Comparison of ENCODE assay signal across 34 cellular contexts in genomic region chr22:38817196-38817595, GRCh38.
"Had no signal": no experiment of that assay in that cellular context is flagged by ENCODE, and none has a peak within 500 bp of the region (broad histone marks: within the 10 kb centered on the region; RNA-seq: fewer than 3 reads in every experiment).

No MANE protein-coding gene starts in this region.

- H3K4me3 ChIP-seq: MG63 had no signal

- H3K4me2 ChIP-seq: KMS-11 had no signal

- H3K36me3 ChIP-seq: MG63 had no signal

- H3K27ac ChIP-seq: KMS-11 had no signal

- H3K9me3 ChIP-seq: MG63 had no signal

- DNase-seq: Karpas-422, Kasumi-1, KG1, MG63, MM.1S, MV-4-11, NCI-H1048, NCI-H1092, NCI-H1105, NCI-H1105 treated with DMSO at 0.1 percent for 48 hours, NCI-H1417, NCI-H1417 treated with DMSO at 0.1 percent for 48 hours, NCI-H1436, NCI-H1436 treated with DMSO at 0.1 percent for 48 hours, NCI-H146, NCI-H1694, NCI-H1694 treated with DMSO at 0.1 percent for 48 hours, NCI-H187, NCI-H187 treated with DMSO at 0.1 percent for 48 hours, NCI-H1930, NCI-H2029, NCI-H2029 treated with DMSO at 0.1 percent for 48 hours, NCI-H2081, NCI-H2081 treated with DMSO at 0.1 percent for 48 hours, NCI-H2107, NCI-H2171, NCI-H2171 treated with DMSO at 0.1 percent for 48 hours, NCI-H2227 treated with DMSO at 0.1 percent for 48 hours, NCI-H226, NCI-H345, NCI-H446, NCI-H446 treated with DMSO at 0.1 percent for 48 hours, NCI-H510A had no signal
